ENCODE assay signal across 8 cellular contexts in the genomic region with DNA sequence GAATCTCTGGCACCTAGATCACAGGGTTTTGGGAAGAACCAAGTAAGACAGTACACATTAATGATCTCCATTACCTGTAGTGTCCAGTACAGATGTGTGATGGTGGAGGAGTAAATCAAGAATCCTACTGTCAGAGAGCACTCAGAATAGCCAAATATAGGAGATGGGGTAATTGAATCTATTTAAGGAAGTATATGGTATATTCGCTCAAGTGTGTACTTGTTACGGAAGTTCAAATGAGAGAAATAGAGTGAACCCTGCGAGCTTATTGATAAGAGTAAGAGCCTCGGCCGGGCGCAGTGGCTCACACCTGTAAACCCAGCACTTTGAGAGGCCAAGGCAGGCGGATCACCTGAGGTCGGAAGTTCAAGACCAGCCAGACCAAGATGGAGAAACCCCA. TPM values are rescaled to one million over a fixed set of nuclear protein-coding genes. Genes with fewer than 3 reads are reported as not detected.
DNase-seq lines count a peak whose midpoint lies in the region; ATAC-seq and TF ChIP-seq lines count a peak whose summit lies in the region.
"Had no signal": no experiment of that assay in that cellular context is flagged by ENCODE, and none has a peak within 500 bp of the region (broad histone marks: within the 10 kb centered on the region; RNA-seq: fewer than 3 reads in every experiment).

No MANE protein-coding gene starts in this region.

- H3K36me3 Mint-ChIP-seq in CD8-positive, alpha-beta T cell: peaks cover 44% of the 10 kb centered on the region
- H3K36me3 Mint-ChIP-seq in activated CD8-positive, alpha-beta T cell treated with anti-CD3 and anti-CD28 coated beads for 36 hours (ENCODE audit: low read depth): peaks cover 28% of the 10 kb centered on the region
- peaks cover 0 to 36% (median 4%) of the 10 kb centered on the region in 3 donors for H3K36me3 Mint-ChIP-seq in naive thymus-derived CD8-positive, alpha-beta T cell

- ATAC-seq in CD8-positive, alpha-beta T cell: no peak
- no peak for ATAC-seq in activated CD8-positive, alpha-beta T cell treated with anti-CD3 and anti-CD28 coated beads for 36 hours
- ATAC-seq in naive thymus-derived CD8-positive, alpha-beta T cell: no peak
- ATAC-seq in GM18868 (IDR thresholded peaks at IDR 0.05; ENCODE audit: unreplicated experiment) (no peak), mucosa of descending colon (no peak)

- no peak overlapping the region for H3K27ac ChIP-seq in CD8-positive, alpha-beta T cell (ENCODE audit: low read depth, low read length)

- no peaks in the 10 kb centered on the region for H3K27me3 ChIP-seq in CD8-positive, alpha-beta T cell (ENCODE audit: insufficient read depth, low read length)

- H3K27me3 Mint-ChIP-seq in CD8-positive, alpha-beta T cell (ENCODE audit: low read depth): no peaks in the 10 kb centered on the region
- H3K27me3 Mint-ChIP-seq in activated CD8-positive, alpha-beta T cell treated with anti-CD3 and anti-CD28 coated beads for 36 hours: no peaks in the 10 kb centered on the region
- peaks cover 0 to 2% (median 0%) of the 10 kb centered on the region in 5 donors for H3K27me3 Mint-ChIP-seq in naive thymus-derived CD8-positive, alpha-beta T cell

- peak overlapping the region; percentile 24 for H3K27ac Mint-ChIP-seq in CD8-positive, alpha-beta T cell
- no peak overlapping the region for H3K27ac Mint-ChIP-seq in activated CD8-positive, alpha-beta T cell treated with anti-CD3 and anti-CD28 coated beads for 36 hours
- H3K27ac Mint-ChIP-seq in naive thymus-derived CD8-positive, alpha-beta T cell: peak overlapping the region in 6 of 10 donors; percentile 9 to 96 (median 53)

- H3K9me3 Mint-ChIP-seq in CD8-positive, alpha-beta T cell: no peaks in the 10 kb centered on the region
- no peaks in the 10 kb centered on the region for H3K9me3 Mint-ChIP-seq in activated CD8-positive, alpha-beta T cell treated with anti-CD3 and anti-CD28 coated beads for 36 hours
- H3K9me3 Mint-ChIP-seq in naive thymus-derived CD8-positive, alpha-beta T cell: no peaks in the 10 kb centered on the region

- H3K4me3 ChIP-seq in CD8-positive, alpha-beta T cell (ENCODE audit: low read depth, low read length): no peak overlapping the region
- H3K4me3 ChIP-seq in GM12875 (ENCODE audit: low read depth, low read length) (peak overlapping the region; percentile 19), mucosa of descending colon (no peak overlapping the region)

- no peaks in the 10 kb centered on the region for H3K36me3 ChIP-seq in CD8-positive, alpha-beta T cell (ENCODE audit: insufficient read depth, low read length)
- peaks cover 5% of the 10 kb centered on the region for H3K36me3 ChIP-seq in mucosa of descending colon (ENCODE audit: low read depth)

- POLR2A ChIA-PET in CD8-positive, alpha-beta T cell (lab: Charles Lee): no interaction called here
- POLR2A ChIA-PET in activated CD8-positive, alpha-beta T cell treated with anti-CD3 and anti-CD28 coated beads for 36 hours (lab: Charles Lee): interaction anchor here (0.6 to 1.1 kb wide), 3 partner anchors 12 to 283 kb away, joined by 3 read pairs; no protein-coding TSS in a partner anchor
- POLR2A ChIA-PET in naive thymus-derived CD8-positive, alpha-beta T cell (lab: Charles Lee): interaction anchor here (1.2 kb wide), 1 partner anchor 38 kb away, joined by 3 read pairs; a partner anchor contains a TSS

- H3K9me3 ChIP-seq in CD8-positive, alpha-beta T cell (ENCODE audit: low read length): no peaks in the 10 kb centered on the region
- no peaks in the 10 kb centered on the region for H3K9me3 ChIP-seq in mucosa of descending colon

- TF ChIP-seq CTCF in CD8-positive, alpha-beta T cell (IDR thresholded peaks at IDR 0.05): no peak
- TF ChIP-seq CTCF in GM12875 (IDR thresholded peaks at IDR 0.05; ENCODE audit: borderline replicate concordance, insufficient read depth, low read depth, low read length) (no peak), mucosa of descending colon (IDR thresholded peaks at IDR 0.05) (no peak)
- TF ChIP-seq CTCF in activated CD8-positive, alpha-beta T cell treated with anti-CD3 and anti-CD28 coated beads for 36 hours (IDR thresholded peaks at IDR 0.05): no peak

- H3K4me1 Mint-ChIP-seq in CD8-positive, alpha-beta T cell (ENCODE audit: low read depth): peaks cover 71% of the 10 kb centered on the region
- peaks cover 52% of the 10 kb centered on the region for H3K4me1 Mint-ChIP-seq in activated CD8-positive, alpha-beta T cell treated with anti-CD3 and anti-CD28 coated beads for 36 hours (ENCODE audit: low read depth)
- H3K4me1 Mint-ChIP-seq in naive thymus-derived CD8-positive, alpha-beta T cell: peaks cover 37 to 72% (median 68%) of the 10 kb centered on the region in 4 donors

- peaks cover 38% of the 10 kb centered on the region for H3K4me1 ChIP-seq in CD8-positive, alpha-beta T cell (ENCODE audit: insufficient read depth, low read length)
- H3K4me1 ChIP-seq in mucosa of descending colon (ENCODE audit: low read depth): peaks cover 12% of the 10 kb centered on the region

- peak overlapping the region; percentile 92 for H3K4me3 Mint-ChIP-seq in CD8-positive, alpha-beta T cell
- peak overlapping the region; percentile 99 for H3K4me3 Mint-ChIP-seq in activated CD8-positive, alpha-beta T cell treated with anti-CD3 and anti-CD28 coated beads for 36 hours
- peak overlapping the region in 9 of 10 donors; percentile 4 to 100 (median 95) for H3K4me3 Mint-ChIP-seq in naive thymus-derived CD8-positive, alpha-beta T cell

- CTCF ChIA-PET in CD8-positive, alpha-beta T cell (lab: Charles Lee): no interaction called here
- CTCF ChIA-PET in activated CD8-positive, alpha-beta T cell treated with anti-CD3 and anti-CD28 coated beads for 36 hours (lab: Charles Lee): interaction anchor here (3.8 kb wide), 1 partner anchor 22 kb away, joined by 17 read pairs; no protein-coding TSS in a partner anchor

- no peak for DNase-seq in CD8-positive, alpha-beta T cell
- no peak for DNase-seq in activated CD8-positive, alpha-beta T cell treated with anti-CD3 and anti-CD28 coated beads for 36 hours
- no peak for DNase-seq in naive thymus-derived CD8-positive, alpha-beta T cell
- DNase-seq in T-helper 9 cell (no peak), mucosa of descending colon (no peak)
- DNase-seq: NCI-H2029 had no signal

- intact Hi-C loops in CD8-positive, alpha-beta T cell (cut with DNase I, micrococcal nuclease): loop anchor here in 1 of 2 experiments (5.0 kb wide), 1 partner anchor 204 kb away; a partner anchor contains a TSS
- intact Hi-C loops in activated CD8-positive, alpha-beta T cell treated with anti-CD3 and anti-CD28 coated beads for 36 hours (cut with micrococcal nuclease): no loop called here
- intact Hi-C loops in mucosa of descending colon (cut with DNase I, micrococcal nuclease): no loop called here

RNA-seq across cellular contexts. Expression of a gene that starts 2.2 kb away (rescaled TPM):
- total RNA-seq in CD8-positive, alpha-beta T cell: 10 to 100 TPM; 38.1 to 42.3 TPM
- 100 to 1,000 TPM in 1 of 2 experiments, 10 to 100 TPM in 1; 99.3 to 117 TPM for total RNA-seq in activated CD8-positive, alpha-beta T cell treated with anti-CD3 and anti-CD28 coated beads for 36 hours
- 10 to 100 TPM; 80.2 to 80.5 TPM for total RNA-seq in naive thymus-derived CD8-positive, alpha-beta T cell
- polyA plus RNA-seq in naive thymus-derived CD8-positive, alpha-beta T cell: 100 to 1,000 TPM; 137 to 198 (median 173) TPM
- total RNA-seq in mucosa of descending colon: 100 to 1,000 TPM; 117 to 160 (median 119) TPM

RNA-seq across cellular contexts. Expression of a gene that starts 2.4 kb away (rescaled TPM):
- 10 to 100 TPM; 19.2 to 20.9 TPM for total RNA-seq in CD8-positive, alpha-beta T cell
- 10 to 100 TPM; 19.0 to 19.3 TPM for total RNA-seq in activated CD8-positive, alpha-beta T cell treated with anti-CD3 and anti-CD28 coated beads for 36 hours
- total RNA-seq in naive thymus-derived CD8-positive, alpha-beta T cell: 10 to 100 TPM; 59.7 to 62.4 TPM
- 10 to 100 TPM in 2 of 3 donors, 1 to 10 TPM in 1; 7.2 to 14.2 (median 14.0) TPM for polyA plus RNA-seq in naive thymus-derived CD8-positive, alpha-beta T cell
- 10 to 100 TPM in 2 of 3 donors, 1 to 10 TPM in 1; 6.7 to 35.9 (median 29.6) TPM for total RNA-seq in mucosa of descending colon

RNA-seq across cellular contexts. Expression of a gene that starts 37.5 kb away (rescaled TPM):
- total RNA-seq in CD8-positive, alpha-beta T cell: 10 to 100 TPM in 1 of 2 experiments, 1 to 10 TPM in 1; 9.6 to 10.7 TPM
- total RNA-seq in activated CD8-positive, alpha-beta T cell treated with anti-CD3 and anti-CD28 coated beads for 36 hours: 10 to 100 TPM; 18.6 to 19.4 TPM
- total RNA-seq in naive thymus-derived CD8-positive, alpha-beta T cell: 10 to 100 TPM; 15.1 to 16.6 TPM
- polyA plus RNA-seq in naive thymus-derived CD8-positive, alpha-beta T cell: 1 to 10 TPM; 1.5 to 2.2 (median 1.8) TPM
- total RNA-seq in mucosa of descending colon: 1 to 10 TPM; 6.0 to 8.5 (median 6.7) TPM
